8 cellular contexts compared by ENCODE assay signal in genomic region chr1:31745071-31745897, GRCh38. TPM values are rescaled to one million over a fixed set of nuclear protein-coding genes. Genes with fewer than 3 reads are reported as not detected.
A peak's percentile ranks its signal among the peaks of the same experiment; 100 is the strongest.
DNase-seq lines count a peak whose midpoint lies in the region; ATAC-seq and TF ChIP-seq lines count a peak whose summit lies in the region.

No MANE protein-coding gene starts in this region.

- H3K9me3 ChIP-seq in left ventricle myocardium inferior (replicated peaks): no peaks in the 10 kb centered on the region

- no peaks in the 10 kb centered on the region for H3K36me3 ChIP-seq in left ventricle myocardium inferior

- H3K27ac ChIP-seq in left ventricle myocardium inferior (replicated peaks): no peak overlapping the region

- ATAC-seq in sciatic nerve (peak; percentile 84), GM18861 (IDR thresholded peaks at IDR 0.05; ENCODE audit: unreplicated experiment) (no peak)

- H3K4me1 ChIP-seq in left ventricle myocardium inferior: peaks cover 48% of the 10 kb centered on the region

- TF ChIP-seq CTCF in left ventricle myocardium inferior (IDR thresholded peaks at IDR 0.05; ENCODE audit: borderline replicate concordance): peak; percentile 81

- intact Hi-C loops in left ventricle myocardium inferior (cut with micrococcal nuclease): no loop called here
- intact Hi-C loops in sciatic nerve (cut with DNase I): no loop called here

- peaks cover 7% of the 10 kb centered on the region for H3K27me3 ChIP-seq in left ventricle myocardium inferior (ENCODE audit: low read depth)

- in situ Hi-C loops in SK-MEL-5 (cut with HindIII; ENCODE audit: low pct_unique_long_range_greater_than_20kb, low sequenced_read_pairs): no loop called here

- DNase-seq in DMS153 (lab: John Stamatoyannopoulos, UW) (peak; percentile 63), HUDEP-2 (lab: John Stamatoyannopoulos, UW; ENCODE audit: unreplicated experiment in 76 of 76) (peak in 55 of 76 experiments; percentile 7 to 73 (median 35)), SK-MEL-5 (ENCODE audit: low read depth, low spot score) (peak; percentile 71), amniotic stem cell (lab: John Stamatoyannopoulos, UW) (peak; percentile 31), left ventricle myocardium inferior (peak; percentile 67), sciatic nerve (ENCODE audit: low spot score) (peak; percentile 82), globus pallidus (ENCODE audit: low spot score) (no peak)

- H3K4me3 ChIP-seq in left ventricle myocardium inferior: no peak overlapping the region

RNA-seq across cellular contexts. Expression of gene ADGRB2, which starts 18.9 kb away (rescaled TPM):
- total RNA-seq in SK-MEL-5 (2014; rRNA removed; shearing (Covaris generic)): 4.2 and 4.4 TPM in 2 replicates
- 11.1 and 11.8 TPM in 2 replicates for polyA plus RNA-seq in SK-MEL-5 (2015; cell fraction: cytosol; rRNA removed)
- polyA plus RNA-seq in SK-MEL-5 (2015; cell fraction: nucleus; rRNA removed): 32.9 and 35.6 TPM in 2 replicates
- 12.1 TPM for total RNA-seq in left ventricle myocardium inferior
- 5.2 TPM for total RNA-seq in sciatic nerve

RNA-seq across cellular contexts. Expression of gene COL16A1, which starts 41.5 kb away (rescaled TPM):
- 5.6 and 6.7 TPM in 2 replicates for total RNA-seq in SK-MEL-5 (2014; rRNA removed; shearing (Covaris generic))
- 1.1 and 3.0 TPM in 2 replicates for polyA plus RNA-seq in SK-MEL-5 (2015; cell fraction: cytosol; rRNA removed)
- 68.8 and 99.3 TPM in 2 replicates for polyA plus RNA-seq in SK-MEL-5 (2015; cell fraction: nucleus; rRNA removed)
- total RNA-seq in left ventricle myocardium inferior (18.3 TPM), sciatic nerve (179 TPM)
